ENCODE assay signal across 2 cellular contexts in the genomic region with DNA sequence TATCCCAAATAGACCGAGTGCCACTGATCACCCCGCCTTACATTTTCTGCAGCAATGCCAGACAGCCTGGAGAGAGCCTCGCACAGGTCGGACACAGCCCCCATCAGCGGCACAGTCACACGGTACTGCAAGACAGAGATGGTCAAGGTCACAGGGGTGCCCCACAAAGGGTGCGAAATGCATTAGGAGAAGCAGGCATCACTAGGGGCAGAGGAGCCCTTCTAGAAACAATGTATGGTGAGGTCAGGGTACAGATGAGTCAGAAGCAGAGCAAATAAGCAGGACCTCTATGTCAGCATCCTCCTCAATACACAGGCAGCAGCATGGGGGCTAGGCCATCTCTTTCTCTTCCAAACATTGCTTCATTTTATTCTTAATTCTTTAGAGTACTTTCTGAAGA.
A peak's percentile ranks its signal among the peaks of the same experiment; 100 is the strongest.
TF ChIP-seq lines count a peak whose summit lies in the region.

No MANE protein-coding gene starts in this region.

TF ChIP-seq in GM12891, 5 proteins besides CTCF, POLR2A, EP300 and RAD21:
- TF ChIP-seq TAF1 (IDR thresholded peaks at IDR 0.05; ENCODE audit: low read depth, low read length) (no peak), POLR2AphosphoS5 (IDR thresholded peaks at IDR 0.05; ENCODE audit: low read depth, low read length) (peak; percentile 26; the same call in 1 of the 2 replicates)

TF ChIP-seq in GM12878, 131 proteins besides CTCF, POLR2A, EP300 and RAD21:
- TF ChIP-seq, protein P1, sequence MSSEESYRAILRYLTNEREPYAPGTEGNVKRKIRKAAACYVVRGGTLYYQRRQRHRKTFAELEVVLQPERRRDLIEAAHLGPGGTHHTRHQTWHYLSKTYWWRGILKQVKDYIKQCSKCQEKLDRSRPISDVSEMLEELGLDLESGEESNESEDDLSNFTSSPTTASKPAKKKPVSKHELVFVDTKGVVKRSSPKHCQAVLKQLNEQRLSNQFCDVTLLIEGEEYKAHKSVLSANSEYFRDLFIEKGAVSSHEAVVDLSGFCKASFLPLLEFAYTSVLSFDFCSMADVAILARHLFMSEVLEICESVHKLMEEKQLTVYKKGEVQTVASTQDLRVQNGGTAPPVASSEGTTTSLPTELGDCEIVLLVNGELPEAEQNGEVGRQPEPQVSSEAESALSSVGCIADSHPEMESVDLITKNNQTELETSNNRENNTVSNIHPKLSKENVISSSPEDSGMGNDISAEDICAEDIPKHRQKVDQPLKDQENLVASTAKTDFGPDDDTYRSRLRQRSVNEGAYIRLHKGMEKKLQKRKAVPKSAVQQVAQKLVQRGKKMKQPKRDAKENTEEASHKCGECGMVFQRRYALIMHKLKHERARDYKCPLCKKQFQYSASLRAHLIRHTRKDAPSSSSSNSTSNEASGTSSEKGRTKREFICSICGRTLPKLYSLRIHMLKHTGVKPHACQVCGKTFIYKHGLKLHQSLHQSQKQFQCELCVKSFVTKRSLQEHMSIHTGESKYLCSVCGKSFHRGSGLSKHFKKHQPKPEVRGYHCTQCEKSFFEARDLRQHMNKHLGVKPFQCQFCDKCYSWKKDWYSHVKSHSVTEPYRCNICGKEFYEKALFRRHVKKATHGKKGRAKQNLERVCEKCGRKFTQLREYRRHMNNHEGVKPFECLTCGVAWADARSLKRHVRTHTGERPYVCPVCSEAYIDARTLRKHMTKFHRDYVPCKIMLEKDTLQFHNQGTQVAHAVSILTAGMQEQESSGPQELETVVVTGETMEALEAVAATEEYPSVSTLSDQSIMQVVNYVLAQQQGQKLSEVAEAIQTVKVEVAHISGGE (CRISPR knock-in tag; IDR thresholded peaks at IDR 0.05): no peak
- TF ChIP-seq, protein P2, sequence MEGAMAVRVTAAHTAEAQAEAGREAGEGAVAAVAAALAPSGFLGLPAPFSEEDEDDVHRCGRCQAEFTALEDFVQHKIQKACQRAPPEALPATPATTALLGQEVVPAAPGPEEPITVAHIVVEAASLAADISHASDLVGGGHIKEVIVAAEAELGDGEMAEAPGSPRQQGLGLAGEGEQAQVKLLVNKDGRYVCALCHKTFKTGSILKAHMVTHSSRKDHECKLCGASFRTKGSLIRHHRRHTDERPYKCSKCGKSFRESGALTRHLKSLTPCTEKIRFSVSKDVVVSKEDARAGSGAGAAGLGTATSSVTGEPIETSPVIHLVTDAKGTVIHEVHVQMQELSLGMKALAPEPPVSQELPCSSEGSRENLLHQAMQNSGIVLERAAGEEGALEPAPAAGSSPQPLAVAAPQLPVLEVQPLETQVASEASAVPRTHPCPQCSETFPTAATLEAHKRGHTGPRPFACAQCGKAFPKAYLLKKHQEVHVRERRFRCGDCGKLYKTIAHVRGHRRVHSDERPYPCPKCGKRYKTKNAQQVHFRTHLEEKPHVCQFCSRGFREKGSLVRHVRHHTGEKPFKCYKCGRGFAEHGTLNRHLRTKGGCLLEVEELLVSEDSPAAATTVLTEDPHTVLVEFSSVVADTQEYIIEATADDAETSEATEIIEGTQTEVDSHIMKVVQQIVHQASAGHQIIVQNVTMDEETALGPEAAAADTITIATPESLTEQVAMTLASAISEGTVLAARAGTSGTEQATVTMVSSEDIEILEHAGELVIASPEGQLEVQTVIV (IDR thresholded peaks at IDR 0.05; ENCODE audit: borderline replicate concordance, partially characterized antibody): no peak
- TF ChIP-seq ZNF274 (IDR thresholded peaks at IDR 0.05; ENCODE audit: insufficient read depth, insufficient read length) (no peak), RAD51 (IDR thresholded peaks at IDR 0.05) (no peak), JUND (IDR thresholded peaks at IDR 0.05; ENCODE audit: low read depth, low read length) (no peak), PAX5 (IDR thresholded peaks at IDR 0.05; ENCODE audit: borderline replicate concordance, low read depth, low read length) (no peak), HDGF (IDR thresholded peaks at IDR 0.05) (no peak), ZNF217 (IDR thresholded peaks at IDR 0.05) (no peak), RFX5 (IDR thresholded peaks at IDR 0.05; ENCODE audit: low read depth, low read length) (no peak), CHD1 (IDR thresholded peaks at IDR 0.05; ENCODE audit: low read depth, low read length) (no peak), TBL1XR1 (IDR thresholded peaks at IDR 0.05; ENCODE audit: low read depth, low read length) (no peak), CHD2 (IDR thresholded peaks at IDR 0.05; ENCODE audit: borderline replicate concordance, low read depth, low read length) (no peak), NFIC (IDR thresholded peaks at IDR 0.05; ENCODE audit: low read depth, low read length) (no peak), BACH1 (IDR thresholded peaks at IDR 0.05; ENCODE audit: borderline replicate concordance) (no peak), SUPT20H (IDR thresholded peaks at IDR 0.05; ENCODE audit: borderline replicate concordance, control insufficient read depth, low read depth, low read length) (no peak), MEF2B (IDR thresholded peaks at IDR 0.05; ENCODE audit: partially characterized antibody, poor library complexity, severe bottlenecking) (no peak)
- TF ChIP-seq, protein P3, sequence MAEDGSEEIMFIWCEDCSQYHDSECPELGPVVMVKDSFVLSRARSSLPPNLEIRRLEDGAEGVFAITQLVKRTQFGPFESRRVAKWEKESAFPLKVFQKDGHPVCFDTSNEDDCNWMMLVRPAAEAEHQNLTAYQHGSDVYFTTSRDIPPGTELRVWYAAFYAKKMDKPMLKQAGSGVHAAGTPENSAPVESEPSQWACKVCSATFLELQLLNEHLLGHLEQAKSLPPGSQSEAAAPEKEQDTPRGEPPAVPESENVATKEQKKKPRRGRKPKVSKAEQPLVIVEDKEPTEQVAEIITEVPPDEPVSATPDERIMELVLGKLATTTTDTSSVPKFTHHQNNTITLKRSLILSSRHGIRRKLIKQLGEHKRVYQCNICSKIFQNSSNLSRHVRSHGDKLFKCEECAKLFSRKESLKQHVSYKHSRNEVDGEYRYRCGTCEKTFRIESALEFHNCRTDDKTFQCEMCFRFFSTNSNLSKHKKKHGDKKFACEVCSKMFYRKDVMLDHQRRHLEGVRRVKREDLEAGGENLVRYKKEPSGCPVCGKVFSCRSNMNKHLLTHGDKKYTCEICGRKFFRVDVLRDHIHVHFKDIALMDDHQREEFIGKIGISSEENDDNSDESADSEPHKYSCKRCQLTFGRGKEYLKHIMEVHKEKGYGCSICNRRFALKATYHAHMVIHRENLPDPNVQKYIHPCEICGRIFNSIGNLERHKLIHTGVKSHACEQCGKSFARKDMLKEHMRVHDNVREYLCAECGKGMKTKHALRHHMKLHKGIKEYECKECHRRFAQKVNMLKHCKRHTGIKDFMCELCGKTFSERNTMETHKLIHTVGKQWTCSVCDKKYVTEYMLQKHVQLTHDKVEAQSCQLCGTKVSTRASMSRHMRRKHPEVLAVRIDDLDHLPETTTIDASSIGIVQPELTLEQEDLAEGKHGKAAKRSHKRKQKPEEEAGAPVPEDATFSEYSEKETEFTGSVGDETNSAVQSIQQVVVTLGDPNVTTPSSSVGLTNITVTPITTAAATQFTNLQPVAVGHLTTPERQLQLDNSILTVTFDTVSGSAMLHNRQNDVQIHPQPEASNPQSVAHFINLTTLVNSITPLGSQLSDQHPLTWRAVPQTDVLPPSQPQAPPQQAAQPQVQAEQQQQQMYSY (CRISPR knock-in tag; IDR thresholded peaks at IDR 0.05): no peak
- TF ChIP-seq, protein P4, sequence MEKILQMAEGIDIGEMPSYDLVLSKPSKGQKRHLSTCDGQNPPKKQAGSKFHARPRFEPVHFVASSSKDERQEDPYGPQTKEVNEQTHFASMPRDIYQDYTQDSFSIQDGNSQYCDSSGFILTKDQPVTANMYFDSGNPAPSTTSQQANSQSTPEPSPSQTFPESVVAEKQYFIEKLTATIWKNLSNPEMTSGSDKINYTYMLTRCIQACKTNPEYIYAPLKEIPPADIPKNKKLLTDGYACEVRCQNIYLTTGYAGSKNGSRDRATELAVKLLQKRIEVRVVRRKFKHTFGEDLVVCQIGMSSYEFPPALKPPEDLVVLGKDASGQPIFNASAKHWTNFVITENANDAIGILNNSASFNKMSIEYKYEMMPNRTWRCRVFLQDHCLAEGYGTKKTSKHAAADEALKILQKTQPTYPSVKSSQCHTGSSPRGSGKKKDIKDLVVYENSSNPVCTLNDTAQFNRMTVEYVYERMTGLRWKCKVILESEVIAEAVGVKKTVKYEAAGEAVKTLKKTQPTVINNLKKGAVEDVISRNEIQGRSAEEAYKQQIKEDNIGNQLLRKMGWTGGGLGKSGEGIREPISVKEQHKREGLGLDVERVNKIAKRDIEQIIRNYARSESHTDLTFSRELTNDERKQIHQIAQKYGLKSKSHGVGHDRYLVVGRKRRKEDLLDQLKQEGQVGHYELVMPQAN (conservative IDR thresholded peaks at IDR 0.05): no peak
- TF ChIP-seq, protein P5, sequence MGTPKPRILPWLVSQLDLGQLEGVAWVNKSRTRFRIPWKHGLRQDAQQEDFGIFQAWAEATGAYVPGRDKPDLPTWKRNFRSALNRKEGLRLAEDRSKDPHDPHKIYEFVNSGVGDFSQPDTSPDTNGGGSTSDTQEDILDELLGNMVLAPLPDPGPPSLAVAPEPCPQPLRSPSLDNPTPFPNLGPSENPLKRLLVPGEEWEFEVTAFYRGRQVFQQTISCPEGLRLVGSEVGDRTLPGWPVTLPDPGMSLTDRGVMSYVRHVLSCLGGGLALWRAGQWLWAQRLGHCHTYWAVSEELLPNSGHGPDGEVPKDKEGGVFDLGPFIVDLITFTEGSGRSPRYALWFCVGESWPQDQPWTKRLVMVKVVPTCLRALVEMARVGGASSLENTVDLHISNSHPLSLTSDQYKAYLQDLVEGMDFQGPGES (IDR thresholded peaks at IDR 0.05): no peak
